ENCODE assay signal across 1 cellular context in the genomic region with DNA sequence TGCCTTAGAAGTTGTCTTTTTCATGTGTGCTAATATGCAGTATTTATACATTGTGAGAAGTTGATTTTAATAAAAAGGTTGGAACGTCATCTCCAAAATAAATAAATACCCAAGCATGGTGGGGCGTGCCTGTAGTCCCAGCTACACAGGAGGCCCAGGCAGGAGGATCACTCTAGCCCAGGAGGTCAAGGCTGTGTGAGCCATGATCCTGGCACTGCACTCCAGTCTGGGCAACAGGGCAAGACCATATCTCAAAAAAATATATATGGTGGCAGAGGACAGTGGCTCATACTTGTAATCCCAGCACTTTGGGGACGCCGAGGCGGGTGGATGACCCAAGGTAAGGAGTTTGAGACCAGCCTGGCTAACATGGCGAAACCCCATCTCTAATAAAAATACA.
TF ChIP-seq lines count a peak whose summit lies in the region.

No MANE protein-coding gene starts in this region.

TF ChIP-seq in HepG2, 621 proteins besides CTCF, POLR2A, EP300 and RAD21:
- TF ChIP-seq, protein P1, sequence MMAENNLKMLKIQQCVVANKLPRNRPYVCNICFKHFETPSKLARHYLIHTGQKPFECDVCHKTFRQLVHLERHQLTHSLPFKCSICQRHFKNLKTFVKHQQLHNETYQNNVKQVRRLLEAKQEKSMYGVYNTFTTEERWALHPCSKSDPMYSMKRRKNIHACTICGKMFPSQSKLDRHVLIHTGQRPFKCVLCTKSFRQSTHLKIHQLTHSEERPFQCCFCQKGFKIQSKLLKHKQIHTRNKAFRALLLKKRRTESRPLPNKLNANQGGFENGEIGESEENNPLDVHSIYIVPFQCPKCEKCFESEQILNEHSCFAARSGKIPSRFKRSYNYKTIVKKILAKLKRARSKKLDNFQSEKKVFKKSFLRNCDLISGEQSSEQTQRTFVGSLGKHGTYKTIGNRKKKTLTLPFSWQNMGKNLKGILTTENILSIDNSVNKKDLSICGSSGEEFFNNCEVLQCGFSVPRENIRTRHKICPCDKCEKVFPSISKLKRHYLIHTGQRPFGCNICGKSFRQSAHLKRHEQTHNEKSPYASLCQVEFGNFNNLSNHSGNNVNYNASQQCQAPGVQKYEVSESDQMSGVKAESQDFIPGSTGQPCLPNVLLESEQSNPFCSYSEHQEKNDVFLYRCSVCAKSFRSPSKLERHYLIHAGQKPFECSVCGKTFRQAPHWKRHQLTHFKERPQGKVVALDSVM (CRISPR knock-in tag; IDR thresholded peaks at IDR 0.05): peak; percentile 55; the same call in 1 of the 2 replicates
- no peak for TF ChIP-seq CAMTA2 (CRISPR knock-in tag; IDR thresholded peaks at IDR 0.05; ENCODE audit: borderline replicate concordance)
